Comparison of ENCODE assay signal across 12 cellular contexts in genomic region chr16:89375021-89375420, GRCh38.
A peak's percentile ranks its signal among the peaks of the same experiment; 100 is the strongest.
DNase-seq lines count a peak whose midpoint lies in the region; ATAC-seq, FAIRE-seq and TF ChIP-seq lines count a peak whose summit lies in the region.
"Had no signal": no experiment of that assay in that cellular context is flagged by ENCODE, and none has a peak within 500 bp of the region (broad histone marks: within the 10 kb centered on the region; RNA-seq: fewer than 3 reads in every experiment).

No MANE protein-coding gene starts in this region.

- no peaks in the 10 kb centered on the region for H3K36me3 ChIP-seq in hepatocyte (replicated peaks; ENCODE audit: insufficient read depth, low read depth)

- DNase-seq in DMS 273 treated with DMSO at 0.1 percent for 48 hours (lab: John Stamatoyannopoulos, UW) (peak; percentile 24), NCI-H526 (lab: John Stamatoyannopoulos, UW) (peak; percentile 9 to 58), hepatocyte (ENCODE audit: low spot score) (no peak), H54 (ENCODE audit: insufficient read length, low spot score) (no peak), SKM-1 treated with dmso at 0.1 percent for 144 hours (lab: John Stamatoyannopoulos, UW; ENCODE audit: unreplicated experiment) (no peak), amygdala (lab: John Stamatoyannopoulos, UW) (no peak)
- DNase-seq: activated CD4-positive, alpha-beta T cell treated with anti-CD3 and anti-CD28 coated beads for 36 hours; PC-9; upper lobe of left lung had no signal

- H3K9me2 ChIP-seq in hepatocyte (replicated peaks; ENCODE audit: insufficient read depth): no peaks in the 10 kb centered on the region

- no peak overlapping the region for H2AFZ ChIP-seq in hepatocyte
- H2AFZ ChIP-seq: PC-9 had no signal

- no peak for FAIRE-seq in H54 (lab: Jason Lieb, UNC)

- H3K27ac ChIP-seq in hepatocyte: peak overlapping the region; percentile 4
- H3K27ac ChIP-seq: ascending aorta, PC-9, upper lobe of left lung had no signal

- WGBS in hepatocyte (ENCODE audit: low lambda C conversion rate, missing lambda C conversion rate): 83% methylated on average over 19 of the region's 19 CpGs

- peaks cover 100% of the 10 kb centered on the region for H4K20me1 ChIP-seq in hepatocyte (ENCODE audit: insufficient read depth, poor library complexity, severe bottlenecking)

- ATAC-seq in GM19043 (IDR thresholded peaks at IDR 0.05; ENCODE audit: low read depth, unreplicated experiment): peak; percentile 71
- ATAC-seq in GM19351 (IDR thresholded peaks at IDR 0.05; ENCODE audit: unreplicated experiment): no peak
- ATAC-seq: activated CD4-positive, alpha-beta T cell treated with anti-CD3 and anti-CD28 coated beads for 36 hours had no signal

- H3K79me2 ChIP-seq in hepatocyte: peaks cover 100% of the 10 kb centered on the region

- no peak for TF ChIP-seq CTCF in hepatocyte (IDR thresholded peaks at IDR 0.05; ENCODE audit: poor library complexity)

- no peak for TF ChIP-seq POLR2A in H54 (IDR thresholded peaks at IDR 0.05; ENCODE audit: low read depth, low read length)

- peak overlapping the region; percentile 38 for H3K4me2 ChIP-seq in hepatocyte
- H3K4me2 ChIP-seq: PC-9 had no signal

- no peaks in the 10 kb centered on the region for H3K9me3 ChIP-seq in hepatocyte (ENCODE audit: low read depth)

- no peaks in the 10 kb centered on the region for H3K27me3 ChIP-seq in hepatocyte
- H3K27me3 ChIP-seq: ascending aorta, upper lobe of left lung had no signal

- no peak overlapping the region for H3K4me3 ChIP-seq in hepatocyte
- H3K4me3 ChIP-seq: ascending aorta, PC-9, upper lobe of left lung had no signal

- H3K4me1 ChIP-seq in hepatocyte (ENCODE audit: insufficient read depth): peaks cover 1% of the 10 kb centered on the region

Comparison
In these comparisons a context has a peak if more than half of its experiments do, and no peak if none do; other contexts are left out.
1. DNase-seq: peak in DMS 273 treated with DMSO at 0.1 percent for 48 hours (single experiment) and NCI-H526 (2 of 2); none in hepatocyte (single experiment), H54 (single experiment), SKM-1 treated with dmso at 0.1 percent for 144 hours (single experiment) and amygdala (0 of 56).